ENCODE assay signal across 8 cellular contexts in the genomic region with DNA sequence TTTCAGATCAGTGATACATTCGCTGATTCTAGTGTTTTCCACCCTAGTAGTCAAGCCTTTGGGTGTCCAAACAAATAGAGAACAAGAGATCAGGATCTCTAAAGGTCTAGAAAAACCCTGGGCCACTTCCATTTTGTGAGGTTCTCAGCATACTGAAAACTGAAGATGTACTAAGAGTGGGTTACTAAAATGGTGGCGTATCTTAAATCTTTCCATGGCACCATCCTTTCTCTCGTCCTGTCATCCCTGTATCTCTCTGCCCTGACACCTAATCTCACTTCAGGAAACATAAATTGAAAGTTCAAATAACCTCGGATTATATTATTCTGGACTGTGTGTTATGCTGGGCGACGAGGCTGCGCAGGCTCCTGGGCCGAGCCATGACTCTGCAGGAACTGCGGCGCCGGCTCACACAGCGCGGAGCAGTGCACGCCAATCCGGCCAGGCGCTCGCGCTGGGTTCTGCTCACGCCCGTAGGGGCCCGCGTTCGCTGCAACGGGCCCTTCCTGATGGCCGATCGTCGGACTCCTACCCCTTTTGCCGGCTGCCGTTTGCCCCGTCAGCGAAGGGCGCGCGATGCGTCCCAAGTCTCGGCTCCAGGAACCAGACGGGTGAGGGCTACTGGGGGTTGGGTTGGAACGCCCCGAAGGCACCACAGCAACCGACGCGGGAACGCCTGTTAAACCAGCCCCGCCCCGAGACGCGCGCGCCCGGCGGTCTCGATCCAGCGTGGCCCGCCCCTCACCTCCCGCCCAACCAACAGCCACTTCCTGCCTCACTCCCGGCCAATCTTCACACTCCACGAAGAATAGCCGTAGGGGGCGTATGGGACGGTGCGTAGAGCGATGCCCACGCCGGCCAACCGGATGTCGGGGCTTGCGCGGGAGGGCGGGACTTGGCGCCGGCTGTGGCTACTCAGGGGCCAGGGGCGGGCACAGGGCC. TPM values are rescaled to one million over a fixed set of nuclear protein-coding genes. Genes with fewer than 3 reads are reported as not detected.
A peak's percentile ranks its signal among the peaks of the same experiment; 100 is the strongest.
DNase-seq lines count a peak whose midpoint lies in the region; ATAC-seq, FAIRE-seq and TF ChIP-seq lines count a peak whose summit lies in the region.

No MANE protein-coding gene starts in this region.

- peak; percentile 68 to 86 for TF ChIP-seq POLR2A in HepG2 (IDR thresholded peaks at IDR 0.05; ENCODE audit: insufficient read depth in 1 of 2, low read depth in 2 of 2, low read length in 2 of 2)

- intact Hi-C loops in HepG2 (cut with micrococcal nuclease; ENCODE audit: unreplicated experiment): loop anchor here (1.0 to 5.0 kb wide), 2 partner anchors 18 to 76 kb away; a partner anchor contains a TSS

- peak; percentile 86 for ATAC-seq in GM19372 (IDR thresholded peaks at IDR 0.05; ENCODE audit: low read depth, unreplicated experiment)
- peak; percentile 91 for ATAC-seq in HG03521 (IDR thresholded peaks at IDR 0.05; ENCODE audit: unreplicated experiment)
- ATAC-seq in HepG2: peak; percentile 95

- in situ Hi-C loops in HepG2 (cut with HindIII; ENCODE audit: extremely low pct_ligation_motif_present, low pct_unique_long_range_greater_than_20kb): no loop called here

- POLR2A ChIA-PET in HepG2 (lab: Yijun Ruan, JAX): interaction anchor here (1.1 to 6.8 kb wide), 8 partner anchors 17 to 75 kb away, joined by 3 to 42 read pairs (median 18); a partner anchor contains a TSS

- TF ChIP-seq EP300 in HepG2 (IDR thresholded peaks at IDR 0.05; ENCODE audit: low read depth in 2 of 2, low read length in 2 of 2) (peak in 1 of 2 experiments; percentile 34; a peak in 2 of 4 replicates), HepG2 (CRISPR knock-in tag; IDR thresholded peaks at IDR 0.05; ENCODE audit: borderline replicate concordance) (0 out of 2 replicates have a peak, but pooled peaks have one; percentile 24)

- H4K20me1 ChIP-seq in HepG2 (ENCODE audit: insufficient read depth, low read length): peaks cover 26% of the 10 kb centered on the region

- FAIRE-seq in HepG2 (lab: Jason Lieb, UNC): peak; percentile 79

- CTCF ChIA-PET in HepG2 (lab: Yijun Ruan, JAX; ENCODE audit: low intra/inter-chr PET ratio, low total read pairs): no interaction called here

- peak overlapping the region; percentile 74 to 91 (median 91) for H3K4me3 ChIP-seq in HepG2 (replicated peaks in 1 of 3; ENCODE audit: insufficient read depth in 1 of 3, low read depth in 2 of 3, low read length in 3 of 3)

- no peaks in the 10 kb centered on the region; a peak in 1 of 5 replicates for H3K27me3 ChIP-seq in HepG2 (ENCODE audit: control insufficient read depth in 1 of 2, insufficient read depth in 2 of 2, low read length in 2 of 2)

- peaks cover 0 to 5% of the 10 kb centered on the region in 2 experiments; a peak in 1 of 5 replicates for H3K36me3 ChIP-seq in HepG2 (replicated peaks in 1 of 2; ENCODE audit: control insufficient read depth in 1 of 2, insufficient read depth in 2 of 2, low read length in 2 of 2)

- H3K27ac ChIP-seq in C4-2B (peak overlapping the region; percentile 99), HepG2 (ENCODE audit: extremely low read length, insufficient read depth, low read length) (peak overlapping the region; percentile 96)

- peak; percentile 65 for TF ChIP-seq RAD21 in HepG2 (CRISPR knock-in tag; IDR thresholded peaks at IDR 0.05)

- peak; percentile 100 for DNase-seq in NCI-H69 (lab: John Stamatoyannopoulos, UW)
- peak; percentile 98 for DNase-seq in activated CD4-positive, alpha-beta T cell treated with anti-CD3 and anti-CD28 coated beads, Interleukin-2, amount 50 U/mL, for 1 hour
- peak; percentile 100 for DNase-seq in dermis blood vessel endothelial cell
- DNase-seq in HepG2 (ENCODE audit: low spot score): peak; percentile 98
- peak; percentile 95 to 98 for DNase-seq in stimulated activated CD4-positive, alpha-beta T cell treated with anti-CD3 and anti-CD28 coated beads, Interleukin-2, amount 100 ng/mL, for 48 hours

- BruUV-seq in HepG2 (replicated peaks; lab: Mats Ljungman, UMichigan): TSS peak; percentile 94

- H3K9ac ChIP-seq in HepG2 (ENCODE audit: insufficient read depth, low read depth, low read length): peak overlapping the region; percentile 99

- peaks cover 53% of the 10 kb centered on the region for H3K4me1 ChIP-seq in HepG2 (ENCODE audit: insufficient read depth, low read length)

- TF ChIP-seq CTCF in C4-2B (conservative IDR thresholded peaks at IDR 0.05) (no peak), HepG2 (CRISPR knock-in tag; IDR thresholded peaks at IDR 0.05) (0 out of 2 replicates have a peak, but pooled peaks have one; percentile 11)

- peak overlapping the region; percentile 88 for H3K4me2 ChIP-seq in HepG2 (ENCODE audit: low read depth, low read length)

- 2% methylated on average over 18 of the region's 72 CpGs for WGBS in HepG2 (ENCODE audit: low lambda C conversion rate)

- peaks cover 49% of the 10 kb centered on the region for H3K79me2 ChIP-seq in HepG2 (ENCODE audit: insufficient read depth, low read length)

- no peak overlapping the region for H2AFZ ChIP-seq in HepG2 (ENCODE audit: low read length)

- H3K9me3 ChIP-seq in HepG2 (ENCODE audit: low read length): no peaks in the 10 kb centered on the region

RNA-seq across cellular contexts. Expression of a gene that starts 0.5 kb away (rescaled TPM):
- 796 and 1,147 TPM in 2 replicates for total RNA-seq in dermis blood vessel endothelial cell
- total RNA-seq in HepG2 (2016; rRNA removed; fragmentation: Illumina TruSeq; extraction: Trizol): 438 and 680 TPM in 2 replicates
- total RNA-seq in HepG2 (2016; cell fraction: cytosol; rRNA removed; fragmentation: Illumina TruSeq; extraction: Trizol; ENCODE audit: low read depth): 100 and 107 TPM in 2 replicates
- 421 and 674 TPM in 2 replicates for total RNA-seq in HepG2 (2016; cell fraction: insoluble cytoplasmic fraction; rRNA removed; fragmentation: Illumina TruSeq; extraction: Trizol)
- 148 and 188 TPM in 2 replicates for total RNA-seq in HepG2 (2016; cell fraction: membrane; rRNA removed; fragmentation: Illumina TruSeq; extraction: Trizol)
- total RNA-seq in HepG2 (2016; cell fraction: nucleus; rRNA removed; fragmentation: Illumina TruSeq; extraction: Trizol): 471 and 534 TPM in 2 replicates
- 477 and 480 TPM in 2 replicates for polyA plus RNA-seq in HepG2 (2011; rRNA removed)
- polyA plus RNA-seq in HepG2 (2011; cell fraction: cytosol; rRNA removed): 184 and 191 TPM in 2 replicates
- 51.4 and 85.1 TPM in 2 replicates for polyA plus RNA-seq in HepG2 (2011; cell fraction: nucleus; rRNA removed)
- 598 and 627 TPM in 2 replicates for polyA plus RNA-seq in HepG2 (2012)
- polyA plus RNA-seq in HepG2 (2016; cell fraction: cytosol; fragmentation: Illumina TruSeq; extraction: Trizol; ENCODE audit: low read depth): 17.9 and 20.7 TPM in 2 replicates
- 280 and 284 TPM in 2 replicates for polyA plus RNA-seq in HepG2 (2016; cell fraction: insoluble cytoplasmic fraction; fragmentation: Illumina TruSeq; extraction: Trizol; ENCODE audit: low read depth)
- 61.6 and 80.1 TPM in 2 replicates for polyA plus RNA-seq in HepG2 (2016; cell fraction: membrane; fragmentation: Illumina TruSeq; extraction: Trizol; ENCODE audit: low read depth)
- 489 and 507 TPM in 2 replicates for polyA plus RNA-seq in HepG2 (2016; cell fraction: nucleus; fragmentation: Illumina TruSeq; extraction: Trizol; ENCODE audit: insufficient read depth, low read depth)
- 2,329 and 2,779 TPM in 2 replicates for polyA minus RNA-seq in HepG2 (2011; rRNA and poly(A)+ RNA removed; ENCODE audit: low replicate concordance)
- 523 and 799 TPM in 2 replicates for polyA minus RNA-seq in HepG2 (2011; cell fraction: cytosol; rRNA and poly(A)+ RNA removed)
- 208 and 359 TPM in 2 replicates for polyA minus RNA-seq in HepG2 (2011; cell fraction: nucleus; rRNA and poly(A)+ RNA removed)

RNA-seq across cellular contexts. Expression of a gene that starts 17.4 kb away (rescaled TPM):
- total RNA-seq in dermis blood vessel endothelial cell (not detected in 2 replicates), HepG2 (2016; rRNA removed; fragmentation: Illumina TruSeq; extraction: Trizol) (not detected in 2 replicates)
- total RNA-seq in HepG2 (2016; cell fraction: cytosol; rRNA removed; fragmentation: Illumina TruSeq; extraction: Trizol; ENCODE audit: low read depth): not detected in 2 replicates
- total RNA-seq in HepG2 (2016; cell fraction: insoluble cytoplasmic fraction; rRNA removed; fragmentation: Illumina TruSeq; extraction: Trizol): not detected in 2 replicates
- total RNA-seq in HepG2 (2016; cell fraction: membrane; rRNA removed; fragmentation: Illumina TruSeq; extraction: Trizol): not detected in 2 replicates
- total RNA-seq in HepG2 (2016; cell fraction: nucleus; rRNA removed; fragmentation: Illumina TruSeq; extraction: Trizol): not detected in 2 replicates
- not detected in 2 replicates for polyA plus RNA-seq in HepG2 (2011; rRNA removed)
- polyA plus RNA-seq in HepG2 (2011; cell fraction: cytosol; rRNA removed): not detected in 2 replicates
- polyA plus RNA-seq in HepG2 (2011; cell fraction: nucleus; rRNA removed): not detected in 2 replicates
- polyA plus RNA-seq in HepG2 (2012): not detected in 2 replicates
- polyA plus RNA-seq in HepG2 (2016; cell fraction: cytosol; fragmentation: Illumina TruSeq; extraction: Trizol; ENCODE audit: low read depth): not detected in 2 replicates
- polyA plus RNA-seq in HepG2 (2016; cell fraction: insoluble cytoplasmic fraction; fragmentation: Illumina TruSeq; extraction: Trizol; ENCODE audit: low read depth): not detected in 2 replicates
- polyA plus RNA-seq in HepG2 (2016; cell fraction: membrane; fragmentation: Illumina TruSeq; extraction: Trizol; ENCODE audit: low read depth): not detected in 2 replicates
- polyA plus RNA-seq in HepG2 (2016; cell fraction: nucleus; fragmentation: Illumina TruSeq; extraction: Trizol; ENCODE audit: insufficient read depth, low read depth): not detected in 2 replicates
- not detected in 2 replicates for polyA minus RNA-seq in HepG2 (2011; rRNA and poly(A)+ RNA removed; ENCODE audit: low replicate concordance)
- not detected in 2 replicates for polyA minus RNA-seq in HepG2 (2011; cell fraction: cytosol; rRNA and poly(A)+ RNA removed)
- polyA minus RNA-seq in HepG2 (2011; cell fraction: nucleus; rRNA and poly(A)+ RNA removed): not detected in 2 replicates

RNA-seq across cellular contexts. Expression of a gene that starts 34.4 kb away (rescaled TPM):
- total RNA-seq in dermis blood vessel endothelial cell (9.2 and 15.6 TPM in 2 replicates), HepG2 (2016; rRNA removed; fragmentation: Illumina TruSeq; extraction: Trizol) (10.0 and 12.1 TPM in 2 replicates)
- 2.6 and 4.2 TPM in 2 replicates for total RNA-seq in HepG2 (2016; cell fraction: cytosol; rRNA removed; fragmentation: Illumina TruSeq; extraction: Trizol; ENCODE audit: low read depth)
- total RNA-seq in HepG2 (2016; cell fraction: insoluble cytoplasmic fraction; rRNA removed; fragmentation: Illumina TruSeq; extraction: Trizol): 9.9 and 10.9 TPM in 2 replicates
- 7.3 and 7.7 TPM in 2 replicates for total RNA-seq in HepG2 (2016; cell fraction: membrane; rRNA removed; fragmentation: Illumina TruSeq; extraction: Trizol)
- 11.4 and 13.3 TPM in 2 replicates for total RNA-seq in HepG2 (2016; cell fraction: nucleus; rRNA removed; fragmentation: Illumina TruSeq; extraction: Trizol)
- polyA plus RNA-seq in HepG2 (2011; rRNA removed): 9.5 and 10.8 TPM in 2 replicates
- 4.7 and 5.1 TPM in 2 replicates for polyA plus RNA-seq in HepG2 (2011; cell fraction: cytosol; rRNA removed)
- polyA plus RNA-seq in HepG2 (2011; cell fraction: nucleus; rRNA removed): 13.9 and 19.7 TPM in 2 replicates
- 14.7 and 16.0 TPM in 2 replicates for polyA plus RNA-seq in HepG2 (2012)
- 0.51 and 0.53 TPM in 2 replicates for polyA plus RNA-seq in HepG2 (2016; cell fraction: cytosol; fragmentation: Illumina TruSeq; extraction: Trizol; ENCODE audit: low read depth)
- polyA plus RNA-seq in HepG2 (2016; cell fraction: insoluble cytoplasmic fraction; fragmentation: Illumina TruSeq; extraction: Trizol; ENCODE audit: low read depth): 13.3 and 16.9 TPM in 2 replicates
- polyA plus RNA-seq in HepG2 (2016; cell fraction: membrane; fragmentation: Illumina TruSeq; extraction: Trizol; ENCODE audit: low read depth): 3.4 and 3.7 TPM in 2 replicates
- 17.9 and 20.0 TPM in 2 replicates for polyA plus RNA-seq in HepG2 (2016; cell fraction: nucleus; fragmentation: Illumina TruSeq; extraction: Trizol; ENCODE audit: insufficient read depth, low read depth)
- polyA minus RNA-seq in HepG2 (2011; rRNA and poly(A)+ RNA removed; ENCODE audit: low replicate concordance): 10.5 TPM in 2 replicates
- polyA minus RNA-seq in HepG2 (2011; cell fraction: cytosol; rRNA and poly(A)+ RNA removed): 7.9 and 8.1 TPM in 2 replicates
- 12.1 and 12.2 TPM in 2 replicates for polyA minus RNA-seq in HepG2 (2011; cell fraction: nucleus; rRNA and poly(A)+ RNA removed)

Comparison
In these comparisons a context has a peak if more than half of its experiments do, and no peak if none do; other contexts are left out.
1. Peak in every context shown above with its lines: DNase-seq, ATAC-seq, H3K4me3 ChIP-seq and H3K27ac ChIP-seq.